19 cellular contexts compared by ENCODE assay signal in the genomic region with DNA sequence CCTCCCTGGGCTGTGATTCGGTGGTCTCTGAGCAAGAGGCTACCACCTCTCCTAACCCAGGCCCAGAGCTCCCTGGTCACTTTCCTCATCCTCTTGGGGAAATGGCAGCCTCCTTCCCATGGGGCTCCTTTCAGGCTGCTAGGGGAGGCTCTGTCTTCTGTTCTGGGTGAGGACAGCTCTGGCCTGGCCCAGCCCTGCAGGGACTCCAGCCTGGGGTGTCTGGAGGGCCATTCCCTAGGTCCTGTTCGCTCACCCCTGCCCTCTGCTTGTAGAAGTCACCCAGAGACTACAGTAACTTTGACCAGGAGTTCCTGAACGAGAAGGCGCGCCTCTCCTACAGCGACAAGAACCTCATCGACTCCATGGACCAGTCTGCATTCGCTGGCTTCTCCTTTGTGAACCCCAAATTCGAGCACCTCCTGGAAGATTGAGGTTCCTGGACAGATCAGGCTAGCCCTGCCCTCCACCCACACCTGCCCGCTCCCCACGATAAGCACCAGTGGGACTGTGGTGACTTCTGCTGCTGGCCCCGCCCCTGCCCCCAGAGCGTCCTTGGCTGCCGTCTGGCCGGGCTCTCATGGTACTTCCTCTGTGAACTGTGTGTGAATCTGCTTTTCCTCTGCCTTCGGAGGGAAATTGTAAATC. TPM values are rescaled to one million over a fixed set of nuclear protein-coding genes. Genes with fewer than 3 reads are reported as not detected.
DNase-seq lines count a peak whose midpoint lies in the region; ATAC-seq, FAIRE-seq and TF ChIP-seq lines count a peak whose summit lies in the region.
"Had no signal": no experiment of that assay in that cellular context is flagged by ENCODE, and none has a peak within 500 bp of the region (broad histone marks: within the 10 kb centered on the region; RNA-seq: fewer than 3 reads in every experiment).

No MANE protein-coding gene starts in this region.

- POLR2A ChIA-PET in activated B cell treated with CpG ODN at 0.5 μM for 24 hours (lab: Charles Lee), result interaction anchor here (0.6 to 3.8 kb wide), 6 partner anchors 11 to 61 kb away, joined by 3 to 16 read pairs (median 5); a partner anchor contains a TSS
- POLR2A ChIA-PET in activated CD8-positive, alpha-beta T cell treated with anti-CD3 and anti-CD28 coated beads for 36 hours (lab: Charles Lee), result interaction anchor here (0.7 to 1.5 kb wide), 3 partner anchors 9 to 62 kb away, joined by 3 read pairs; a partner anchor contains a TSS

- H3K27me3 Mint-ChIP-seq in activated B cell treated with CpG ODN at 0.5 μM for 24 hours, result no peaks in the 10 kb centered on the region
- H3K27me3 Mint-ChIP-seq in mesothelial cell of epicardium (ENCODE audit: low read depth), result peaks cover 6% of the 10 kb centered on the region
- H3K27me3 Mint-ChIP-seq in activated CD8-positive, alpha-beta T cell treated with anti-CD3 and anti-CD28 coated beads for 36 hours, result no peaks in the 10 kb centered on the region

- no peak overlapping the region for H3K4me3 ChIP-seq in left ventricle myocardium inferior
- H3K4me3 ChIP-seq: dorsolateral prefrontal cortex, heart right ventricle, lung had no signal

- peaks cover 29% of the 10 kb centered on the region for H3K36me3 ChIP-seq in left ventricle myocardium inferior

- H3K4me1 Mint-ChIP-seq in activated B cell treated with CpG ODN at 0.5 μM for 24 hours (peaks cover 54% of the 10 kb centered on the region), mesothelial cell of epicardium (peaks cover 14% of the 10 kb centered on the region)
- H3K4me1 Mint-ChIP-seq in activated CD8-positive, alpha-beta T cell treated with anti-CD3 and anti-CD28 coated beads for 36 hours (ENCODE audit: low read depth), result peaks cover 6% of the 10 kb centered on the region

- intact Hi-C loops in activated B cell treated with CpG ODN at 0.5 μM for 24 hours (cut with micrococcal nuclease) (no loop called here), posterior vena cava (cut with DNase I) (loop anchor here in 1 of 2 donors (5.0 kb wide), 1 partner anchor 60 kb away; a partner anchor contains a TSS), left ventricle myocardium inferior (cut with micrococcal nuclease) (no loop called here)
- intact Hi-C loops in activated CD8-positive, alpha-beta T cell treated with anti-CD3 and anti-CD28 coated beads for 36 hours (cut with micrococcal nuclease), result no loop called here

- H3K4me3 Mint-ChIP-seq in activated B cell treated with CpG ODN at 0.5 μM for 24 hours, result peak overlapping the region; percentile 13
- no peak overlapping the region for H3K4me3 Mint-ChIP-seq in mesothelial cell of epicardium
- no peak overlapping the region for H3K4me3 Mint-ChIP-seq in activated CD8-positive, alpha-beta T cell treated with anti-CD3 and anti-CD28 coated beads for 36 hours
- H3K4me3 Mint-ChIP-seq: activated naive CD4-positive, alpha-beta T cell treated with anti-CD3 and anti-CD28 coated beads for 36 hours; CD8-positive, alpha-beta T cell had no signal

- no peak overlapping the region for H3K27ac ChIP-seq in left ventricle myocardium inferior (replicated peaks)
- H3K27ac ChIP-seq: dorsolateral prefrontal cortex, heart right ventricle, WERI-Rb-1 had no signal

- H3K36me3 Mint-ChIP-seq in activated B cell treated with CpG ODN at 0.5 μM for 24 hours (ENCODE audit: low read depth), result peaks cover 60% of the 10 kb centered on the region
- peaks cover 7% of the 10 kb centered on the region for H3K36me3 Mint-ChIP-seq in mesothelial cell of epicardium
- H3K36me3 Mint-ChIP-seq in activated CD8-positive, alpha-beta T cell treated with anti-CD3 and anti-CD28 coated beads for 36 hours (ENCODE audit: low read depth), result peaks cover 9% of the 10 kb centered on the region

- peak; percentile 66 for FAIRE-seq in GM18507 (lab: Jason Lieb, UNC)

- peaks cover 32% of the 10 kb centered on the region for H3K4me1 ChIP-seq in left ventricle myocardium inferior

- no peak for TF ChIP-seq CTCF in activated B cell treated with CpG ODN at 0.5 μM for 24 hours (IDR thresholded peaks at IDR 0.05)
- TF ChIP-seq CTCF in mesothelial cell of epicardium (IDR thresholded peaks at IDR 0.05; ENCODE audit: unreplicated experiment), result no peak
- no peak for TF ChIP-seq CTCF in left ventricle myocardium inferior (IDR thresholded peaks at IDR 0.05; ENCODE audit: borderline replicate concordance)
- TF ChIP-seq CTCF in activated CD8-positive, alpha-beta T cell treated with anti-CD3 and anti-CD28 coated beads for 36 hours (IDR thresholded peaks at IDR 0.05), result no peak

- H3K9me3 Mint-ChIP-seq in activated B cell treated with CpG ODN at 0.5 μM for 24 hours, result no peaks in the 10 kb centered on the region
- H3K9me3 Mint-ChIP-seq in mesothelial cell of epicardium, result no peaks in the 10 kb centered on the region
- no peaks in the 10 kb centered on the region for H3K9me3 Mint-ChIP-seq in activated CD8-positive, alpha-beta T cell treated with anti-CD3 and anti-CD28 coated beads for 36 hours
- H3K9me3 Mint-ChIP-seq: activated naive CD4-positive, alpha-beta T cell treated with anti-CD3 and anti-CD28 coated beads for 36 hours; CD8-positive, alpha-beta T cell had no signal

- peak; percentile 29 for DNase-seq in CD1c-positive myeloid dendritic cell (ENCODE audit: extremely low spot score)
- DNase-seq in GM18507 (ENCODE audit: extremely low spot score, insufficient read length, low read depth), result no peak
- no peak for DNase-seq in activated B cell treated with CpG ODN at 0.5 μM for 24 hours
- DNase-seq in posterior vena cava (ENCODE audit: low spot score), result peak; percentile 69
- no peak for DNase-seq in mesothelial cell of epicardium (ENCODE audit: low spot score in 2 of 2, unreplicated experiment in 2 of 2)
- no peak for DNase-seq in stimulated activated CD4-positive, alpha-beta T cell treated with anti-CD3 and anti-CD28 coated beads, Interleukin-1b, Interleukin-23, amount 100 ng/mL, for 48 hours
- no peak for DNase-seq in left ventricle myocardium inferior
- DNase-seq in activated CD8-positive, alpha-beta T cell treated with anti-CD3 and anti-CD28 coated beads for 36 hours, result no peak
- DNase-seq: activated naive CD4-positive, alpha-beta T cell treated with anti-CD3 and anti-CD28 coated beads for 36 hours; caudate nucleus; CD8-positive, alpha-beta T cell; dorsolateral prefrontal cortex; heart right ventricle; NCI-H1092 treated with DMSO at 0.1 percent for 48 hours; NCI-H2029 treated with DMSO at 0.1 percent for 48 hours; NCI-H524 treated with DMSO at 0.1 percent for 48 hours; stimulated activated naive CD4-positive, alpha-beta T cell treated with Interleukin-2 at 50 U/mL for 16 hours; WERI-Rb-1 had no signal

- CTCF ChIA-PET in activated B cell treated with CpG ODN at 0.5 μM for 24 hours (lab: Charles Lee), result interaction anchor here (0.7 to 4.2 kb wide), 5 partner anchors 10 to 78 kb away, joined by 3 to 21 read pairs (median 6); a partner anchor contains a TSS
- CTCF ChIA-PET in activated CD8-positive, alpha-beta T cell treated with anti-CD3 and anti-CD28 coated beads for 36 hours (lab: Charles Lee), result interaction anchor here (0.6 to 2.6 kb wide), 5 partner anchors 28 to 77 kb away, joined by 3 to 15 read pairs (median 4); no protein-coding TSS in a partner anchor

- H3K27me3 ChIP-seq in left ventricle myocardium inferior (ENCODE audit: low read depth), result no peaks in the 10 kb centered on the region
- H3K27me3 ChIP-seq: dorsolateral prefrontal cortex, heart right ventricle had no signal

- H3K9me3 ChIP-seq in left ventricle myocardium inferior (replicated peaks), result no peaks in the 10 kb centered on the region
- H3K9me3 ChIP-seq: heart right ventricle had no signal

- peak overlapping the region; percentile 56 for H3K27ac Mint-ChIP-seq in activated B cell treated with CpG ODN at 0.5 μM for 24 hours
- H3K27ac Mint-ChIP-seq in mesothelial cell of epicardium, result no peak overlapping the region
- no peak overlapping the region for H3K27ac Mint-ChIP-seq in activated CD8-positive, alpha-beta T cell treated with anti-CD3 and anti-CD28 coated beads for 36 hours
- H3K27ac Mint-ChIP-seq: activated naive CD4-positive, alpha-beta T cell treated with anti-CD3 and anti-CD28 coated beads for 36 hours; CD8-positive, alpha-beta T cell had no signal

- peak; percentile 35 for ATAC-seq in activated B cell treated with CpG ODN at 0.5 μM for 24 hours (ENCODE audit: low read depth)
- ATAC-seq in activated CD8-positive, alpha-beta T cell treated with anti-CD3 and anti-CD28 coated beads for 36 hours, result no peak
- ATAC-seq: CD8-positive, alpha-beta T cell; heart right ventricle had no signal

RNA-seq across cellular contexts. Expression of a gene that starts 30.9 kb away (rescaled TPM):
- 60.4 and 63.9 TPM in 2 replicates for total RNA-seq in activated B cell treated with CpG ODN at 0.5 μM for 24 hours
- 10 to 100 TPM; 34.1 to 36.3 TPM for total RNA-seq in posterior vena cava
- 15.2 to 17.0 TPM (median 16.1 TPM) in 3 replicates for total RNA-seq in mesothelial cell of epicardium
- 13.6 TPM for total RNA-seq in left ventricle myocardium inferior
- total RNA-seq in activated CD8-positive, alpha-beta T cell treated with anti-CD3 and anti-CD28 coated beads for 36 hours, result 10 to 100 TPM; 18.7 to 21.5 TPM

Comparison
In these comparisons a context has a peak if more than half of its experiments do, and no peak if none do; other contexts are left out.
1. DNase-seq: peak in CD1c-positive myeloid dendritic cell (single experiment) and posterior vena cava (single experiment); none in GM18507 (single experiment), activated B cell treated with CpG ODN at 0.5 μM for 24 hours (single experiment), mesothelial cell of epicardium (0 of 2), stimulated activated CD4-positive, alpha-beta T cell treated with anti-CD3 and anti-CD28 coated beads, Interleukin-1b, Interleukin-23, amount 100 ng/mL, for 48 hours (single experiment), left ventricle myocardium inferior (single experiment) and activated CD8-positive, alpha-beta T cell treated with anti-CD3 and anti-CD28 coated beads for 36 hours (single experiment).